Comparison of ENCODE assay signal across 8 cellular contexts in the genomic region with DNA sequence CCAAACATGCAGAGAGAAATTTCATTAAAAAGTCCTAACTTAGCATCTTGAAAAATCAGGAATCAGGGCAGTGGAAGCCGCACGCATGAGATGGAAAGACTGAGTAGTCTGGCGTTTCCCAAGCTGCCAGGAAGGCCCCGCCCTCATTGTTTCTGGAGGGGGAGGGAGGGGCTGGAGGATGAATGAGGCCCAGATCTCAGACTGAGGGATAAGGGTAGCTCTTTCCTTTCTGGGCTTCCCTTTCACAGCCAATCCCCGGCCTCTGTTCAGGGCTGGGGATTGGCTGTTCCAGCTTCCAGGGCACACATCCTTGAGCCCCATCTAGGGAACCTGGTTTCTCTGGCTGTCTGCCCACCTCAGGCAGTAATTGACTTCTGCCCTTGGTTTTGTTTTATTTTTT. TPM values are rescaled to one million over a fixed set of nuclear protein-coding genes. Genes with fewer than 3 reads are reported as not detected.
DNase-seq lines count a peak whose midpoint lies in the region; ATAC-seq, FAIRE-seq and TF ChIP-seq lines count a peak whose summit lies in the region.

No MANE protein-coding gene starts in this region.

- H3K4me3 ChIP-seq in MG63 = no peak overlapping the region
- H3K4me3 ChIP-seq in brain microvascular endothelial cell (ENCODE audit: low read depth, low read length) = no peak overlapping the region
- H3K4me3 ChIP-seq in kidney (ENCODE audit: low read length in 2 of 2) = no peak overlapping the region

- peaks cover 0 to 3% of the 10 kb centered on the region in 2 donors for H3K4me1 ChIP-seq in kidney (ENCODE audit: control insufficient read depth in 1 of 2, insufficient read depth in 1 of 2, low read depth in 1 of 2, low read length in 2 of 2)

- in situ Hi-C loops in brain microvascular endothelial cell (cut with HindIII; ENCODE audit: low pct_ligation_motif_present, low sequenced_read_pairs) = no loop called here

- H3K9ac ChIP-seq in kidney (ENCODE audit: low read length in 2 of 2) = no peak overlapping the region

- FAIRE-seq in kidney (lab: Jason Lieb, UNC) = no peak
- no peak for FAIRE-seq in urothelium cell line (lab: Jason Lieb, UNC)

- peak; percentile 93 for DNase-seq in AG20443 (ENCODE audit: low spot score)
- peak; percentile 91 for DNase-seq in MG63
- DNase-seq in brain microvascular endothelial cell = peak; percentile 72
- DNase-seq in kidney = peak; percentile 88
- peak; percentile 76 for DNase-seq in urothelium cell line (ENCODE audit: low spot score)
- DNase-seq in SIG-M5 treated with dmso at 0.1 percent for 504 hours (lab: John Stamatoyannopoulos, UW; ENCODE audit: unreplicated experiment) = no peak

- no peaks in the 10 kb centered on the region for H3K27me3 ChIP-seq in MG63
- H3K27me3 ChIP-seq in brain microvascular endothelial cell (replicated peaks) = no peaks in the 10 kb centered on the region

- ATAC-seq in GM18519 (IDR thresholded peaks at IDR 0.05; ENCODE audit: low FRiP score, unreplicated experiment) (no peak), GM18498 (IDR thresholded peaks at IDR 0.05; ENCODE audit: unreplicated experiment) (no peak)

- no peaks in the 10 kb centered on the region for H3K9me3 ChIP-seq in MG63
- H3K9me3 ChIP-seq in kidney (ENCODE audit: control insufficient read depth in 1 of 2, low read length in 2 of 2) = no peaks in the 10 kb centered on the region

- TF ChIP-seq CTCF in brain microvascular endothelial cell (IDR thresholded peaks at IDR 0.05; ENCODE audit: low read depth, low read length, missing control alignments) (no peak), kidney (IDR thresholded peaks at IDR 0.05; ENCODE audit: borderline replicate concordance, extremely low read depth, insufficient read depth) (no peak)

- intact Hi-C loops in kidney (cut with DNase I) = no loop called here

- H3K27ac ChIP-seq in brain microvascular endothelial cell (peak overlapping the region; percentile 36), kidney (ENCODE audit: low read depth in 2 of 2, low read length in 2 of 2) (no peak overlapping the region)

- H3K36me3 ChIP-seq in MG63 (peaks cover 33% of the 10 kb centered on the region), brain microvascular endothelial cell (replicated peaks) (peaks cover 20% of the 10 kb centered on the region), kidney (ENCODE audit: control insufficient read depth in 1 of 2, insufficient read depth in 2 of 2, low read length in 2 of 2) (peaks cover 14 to 17% of the 10 kb centered on the region in 2 donors)

RNA-seq across cellular contexts. Expression of a gene that starts 7.3 kb away (rescaled TPM):
- total RNA-seq in MG63 (2014; rRNA removed; shearing (Covaris generic); ENCODE audit: low replicate concordance) = 70.3 and 247 TPM in 2 replicates
- total RNA-seq in kidney = 62.7 TPM
- polyA plus RNA-seq in kidney (ENCODE audit: insufficient read depth, low read depth, low replicate concordance) = 264 TPM

RNA-seq across cellular contexts. Expression of a gene that starts 13.7 kb away (rescaled TPM):
- total RNA-seq in MG63 (2014; rRNA removed; shearing (Covaris generic); ENCODE audit: low replicate concordance) = 4.8 and 7.9 TPM in 2 replicates
- total RNA-seq in kidney = 13.7 TPM
- polyA plus RNA-seq in kidney (ENCODE audit: insufficient read depth, low read depth, low replicate concordance) = 1.4 TPM

RNA-seq across cellular contexts. Expression of a gene that starts 17.2 kb away (rescaled TPM):
- total RNA-seq in MG63 (2014; rRNA removed; shearing (Covaris generic); ENCODE audit: low replicate concordance) = 27.8 and 37.2 TPM in 2 replicates
- 46.5 TPM for total RNA-seq in kidney
- 18.8 TPM for polyA plus RNA-seq in kidney (ENCODE audit: insufficient read depth, low read depth, low replicate concordance)
